ENCODE assay signal across 13 cellular contexts in genomic region chr6:88376759-88377387, GRCh38.
A peak's percentile ranks its signal among the peaks of the same experiment; 100 is the strongest.
DNase-seq lines count a peak whose midpoint lies in the region; ATAC-seq, FAIRE-seq and TF ChIP-seq lines count a peak whose summit lies in the region.
"Had no signal": no experiment of that assay in that cellular context is flagged by ENCODE, and none has a peak within 500 bp of the region (broad histone marks: within the 10 kb centered on the region; RNA-seq: fewer than 3 reads in every experiment).

No MANE protein-coding gene starts in this region.

- peak overlapping the region; percentile 54 for H3K27ac ChIP-seq in RWPE2 (ENCODE audit: poor library complexity, severe bottlenecking)
- no peak overlapping the region for H3K27ac ChIP-seq in small intestine (ENCODE audit: low read depth in 1 of 2, low read length in 1 of 2)

- H3K9me3 ChIP-seq in RWPE2 (ENCODE audit: severe bottlenecking) (no peaks in the 10 kb centered on the region), small intestine (ENCODE audit: control insufficient read depth, low read depth) (no peaks in the 10 kb centered on the region)
- H3K9me3 ChIP-seq: MG63 had no signal

- H3K36me3 ChIP-seq in RWPE2 (ENCODE audit: low read depth) (no peaks in the 10 kb centered on the region), small intestine (ENCODE audit: control insufficient read depth in 2 of 2, insufficient read depth in 2 of 2, low read length in 2 of 2) (no peaks in the 10 kb centered on the region)
- H3K36me3 ChIP-seq: MG63 had no signal

- H3K4me1 ChIP-seq in RWPE2 (ENCODE audit: insufficient read depth, poor library complexity, severe bottlenecking) (peaks cover 39% of the 10 kb centered on the region), small intestine (ENCODE audit: control insufficient read depth in 2 of 2, insufficient read depth in 1 of 2, low read depth in 1 of 2, low read length in 1 of 2) (no peaks in the 10 kb centered on the region)

- 57 to 64% (median 64%) methylated on average over 2 of the region's 2 CpGs for WGBS in small intestine, 3 donors

- DNase-seq in ELR (ENCODE audit: low read depth) (peak; percentile 66), RWPE2 (ENCODE audit: low spot score) (no peak), fibroblast of the aortic adventitia (ENCODE audit: low read depth) (peak; percentile 89), smooth muscle cell of the brain vasculature (ENCODE audit: low read depth, low spot score) (peak; percentile 69), epidermal melanocyte (ENCODE audit: insufficient read length, low spot score) (no peak), posterior cingulate gyrus (no peak), small intestine (no peak)
- no peak for DNase-seq in activated effector memory CD4-positive, alpha-beta T cell treated with anti-CD3 and anti-CD28 coated beads, Interleukin-2, amount 50 U/mL, for 16 hours
- DNase-seq: amniotic stem cell, MG63, natural killer cell had no signal

- intact Hi-C loops in posterior cingulate gyrus (cut with DNase I): no loop called here

- peak; percentile 61 for ATAC-seq in RWPE2 (ENCODE audit: low read depth)
- ATAC-seq: natural killer cell; stimulated activated effector memory CD8-positive, alpha-beta T cell treated with anti-CD3 and anti-CD28 coated beads, Interleukin-12 subunit alpha, Interleukin-12 subunit beta, amount 100 ng/mL, for 72 hours had no signal

- FAIRE-seq in small intestine (lab: Jason Lieb, UNC): no peak
- FAIRE-seq: GM12892 had no signal

- H3K27me3 ChIP-seq in RWPE2 (ENCODE audit: insufficient read depth, poor library complexity, severe bottlenecking): no peaks in the 10 kb centered on the region
- H3K27me3 ChIP-seq in small intestine (ENCODE audit: control insufficient read depth in 2 of 2, insufficient read depth in 2 of 2, low read length in 2 of 2): no peaks in the 10 kb centered on the region
- H3K27me3 ChIP-seq: MG63 had no signal

- TF ChIP-seq CTCF in RWPE2 (IDR thresholded peaks at IDR 0.05; ENCODE audit: poor library complexity, severe bottlenecking) (no peak), fibroblast of the aortic adventitia (IDR thresholded peaks at IDR 0.05; ENCODE audit: insufficient read depth, low read length) (no peak)

- H3K4me3 ChIP-seq in RWPE2 (ENCODE audit: severe bottlenecking): no peak overlapping the region
- H3K4me3 ChIP-seq in fibroblast of the aortic adventitia (ENCODE audit: low read depth, low read length): no peak overlapping the region
- H3K4me3 ChIP-seq in small intestine (ENCODE audit: low read depth in 1 of 2, low read length in 2 of 2): no peak overlapping the region
- H3K4me3 ChIP-seq: MG63 had no signal

Comparison
In these comparisons a context has a peak if more than half of its experiments do, and no peak if none do; other contexts are left out.
1. DNase-seq: peak in ELR (single experiment), fibroblast of the aortic adventitia (single experiment) and smooth muscle cell of the brain vasculature (single experiment); none in RWPE2 (single experiment), activated effector memory CD4-positive, alpha-beta T cell treated with anti-CD3 and anti-CD28 coated beads, Interleukin-2, amount 50 U/mL, for 16 hours (single experiment), epidermal melanocyte (single experiment), posterior cingulate gyrus (0 of 10) and small intestine (single experiment).